In genomic region chr2:240465268-240465764, GRCh38 we compare ENCODE assay signal across 1 cellular context.
TF ChIP-seq lines count a peak whose summit lies in the region.

No MANE protein-coding gene starts in this region.

TF ChIP-seq in WTC11, 78 proteins besides CTCF, POLR2A, EP300 and RAD21 (continued from another document):
- TF ChIP-seq ZBTB43 (CRISPR knock-in tag; IDR thresholded peaks at IDR 0.05) (no peak), MAX (CRISPR knock-in tag; IDR thresholded peaks at IDR 0.05) (no peak), ZNF423 (CRISPR knock-in tag; IDR thresholded peaks at IDR 0.05) (no peak), E2F1 (CRISPR knock-in tag; IDR thresholded peaks at IDR 0.05) (no peak), ZNF121 (CRISPR knock-in tag; IDR thresholded peaks at IDR 0.05) (no peak)
